30 cellular contexts compared by ENCODE assay signal in the genomic region with DNA sequence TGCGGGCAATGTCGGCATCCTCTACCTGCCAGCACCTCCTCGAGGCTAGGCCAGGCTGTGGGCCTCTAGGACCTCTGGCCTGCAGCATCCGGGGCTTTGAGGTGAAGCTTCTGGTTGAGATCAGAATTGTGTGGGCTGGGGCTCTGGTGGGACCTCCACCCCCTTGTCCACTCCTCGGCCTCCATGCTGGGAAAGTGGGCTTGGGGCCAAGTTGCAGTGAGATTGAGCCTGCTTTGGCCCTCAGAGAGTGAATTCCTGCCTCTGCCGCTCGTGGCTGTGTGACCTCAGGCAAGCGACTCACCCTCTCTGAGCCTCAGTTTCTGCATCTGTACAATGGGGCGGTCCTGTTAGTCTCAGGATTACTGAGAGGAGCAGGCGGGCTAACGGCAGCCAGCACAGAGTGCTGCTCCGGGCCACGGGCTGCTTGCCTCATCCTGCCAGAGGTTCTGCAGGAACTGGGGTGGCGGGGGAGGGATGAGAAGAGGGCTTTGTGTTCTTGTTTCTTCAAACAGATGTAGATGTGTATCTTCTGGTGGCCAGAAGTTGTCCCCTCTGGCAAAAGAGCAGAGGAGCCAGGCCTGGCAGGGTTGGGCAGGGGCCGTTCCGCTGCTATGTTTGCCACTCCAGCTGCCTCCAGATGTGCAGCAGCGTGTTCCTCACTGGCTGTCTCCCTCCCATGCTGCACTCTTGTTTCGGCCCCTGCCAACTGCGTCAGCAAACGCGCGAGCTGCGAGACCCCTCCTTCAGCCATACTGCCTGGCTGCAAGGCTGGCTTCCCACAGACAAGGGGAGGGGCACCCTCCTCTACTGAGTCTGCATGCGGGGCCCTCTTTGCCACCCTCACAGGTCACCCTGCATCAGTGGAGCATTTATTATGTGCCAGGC. TPM values are rescaled to one million over a fixed set of nuclear protein-coding genes. Genes with fewer than 3 reads are reported as not detected.
DNase-seq lines count a peak whose midpoint lies in the region; ATAC-seq, FAIRE-seq and TF ChIP-seq lines count a peak whose summit lies in the region.
"Had no signal": no experiment of that assay in that cellular context is flagged by ENCODE, and none has a peak within 500 bp of the region (broad histone marks: within the 10 kb centered on the region; RNA-seq: fewer than 3 reads in every experiment).

No MANE protein-coding gene starts in this region.

- TF ChIP-seq RAD21 in H1 (IDR thresholded peaks at IDR 0.05 in 1 of 2, conservative IDR thresholded peaks at IDR 0.05 in 1 of 2; ENCODE audit: low read depth in 2 of 2, low read length in 2 of 2): no peak

- peaks cover under 1 to 5% (median 3%) of the 10 kb centered on the region in 4 experiments; a peak in 5 of 7 replicates for H3K4me1 ChIP-seq in H1 (replicated peaks in 1 of 4; ENCODE audit: control insufficient read depth in 3 of 4, insufficient read depth in 4 of 4, low read length in 3 of 4)
- H3K4me1 ChIP-seq in kidney (ENCODE audit: control insufficient read depth in 1 of 2, insufficient read depth in 1 of 2, low read depth in 1 of 2, low read length in 2 of 2): no peaks in the 10 kb centered on the region
- peaks cover 49% of the 10 kb centered on the region for H3K4me1 ChIP-seq in vagina
- H3K4me1 ChIP-seq: gastrocnemius medialis, prostate gland, stomach, transverse colon had no signal

- no peak overlapping the region for H3K14ac ChIP-seq in H1 (ENCODE audit: insufficient read length)

- no peak overlapping the region for H3K23ac ChIP-seq in H1 (ENCODE audit: insufficient read length)

- no peak overlapping the region for H2BK20ac ChIP-seq in H1 (ENCODE audit: low read length)

- H3K36me3 ChIP-seq in H1 (ENCODE audit: control insufficient read depth in 2 of 4, insufficient read depth in 4 of 4, low read length in 3 of 4): no peaks in the 10 kb centered on the region
- H3K36me3 ChIP-seq in kidney (ENCODE audit: control insufficient read depth in 1 of 2, insufficient read depth in 2 of 2, low read length in 2 of 2): no peaks in the 10 kb centered on the region
- H3K36me3 ChIP-seq in vagina: no peaks in the 10 kb centered on the region
- H3K36me3 ChIP-seq: gastrocnemius medialis, prostate gland, stomach, transverse colon, WERI-Rb-1 had no signal

- H3K27ac Mint-ChIP-seq in stimulated activated naive CD8-positive, alpha-beta T cell treated with anti-CD3 and anti-CD28 coated beads, Interleukin-15, amount 100 ng/mL, for 72 hours: peak overlapping the region in 1 of 2 donors; percentile 59
- no peak overlapping the region for H3K27ac Mint-ChIP-seq in activated CD8-positive, alpha-beta memory T cell treated with anti-CD3 and anti-CD28 coated beads, Interleukin-2, amount 10 ng/mL, durations not matched to agents 7 days and 5 days
- H3K27ac Mint-ChIP-seq: activated CD4-positive, alpha-beta T cell treated with anti-CD3 and anti-CD28 coated beads, Interleukin-2, amount 10 ng/mL, durations not matched to agents 24 days and 14 days; activated naive CD4-positive, alpha-beta T cell treated with anti-CD3 and anti-CD28 coated beads for 36 hours; activated T-helper 1 cell treated with anti-CD3 and anti-CD28 coated beads, Interleukin-12 subunit alpha, Interleukin-12 subunit beta, Interleukin-2, Interleukin-4 antibody, amounts not matched to agents 30 ng/mL and 10 ng/mL and 1 ng/mL, durations not matched to agents 14 hours and 24 hours and 36 hours; B cell; CD8-positive, alpha-beta T cell; effector memory CD8-positive, alpha-beta T cell had no signal

- peak; percentile 2 for ATAC-seq in stimulated activated naive CD8-positive, alpha-beta T cell treated with anti-CD3 and anti-CD28 coated beads, Interleukin-15, amount 100 ng/mL, for 72 hours
- no peak for ATAC-seq in stimulated activated naive CD8-positive, alpha-beta T cell treated with anti-CD3 and anti-CD28 coated beads, Interleukin-15, Interleukin-2, amounts not matched to agents 100 U/mL and 50 U/mL, for 24 hours
- no peak for ATAC-seq in activated CD8-positive, alpha-beta memory T cell treated with anti-CD3 and anti-CD28 coated beads, Interleukin-2, amount 10 ng/mL, durations not matched to agents 7 days and 5 days
- ATAC-seq: CD8-positive, alpha-beta T cell; effector memory CD8-positive, alpha-beta T cell; gastrocnemius medialis had no signal

- H4K8ac ChIP-seq in H1 (ENCODE audit: extremely low read depth, insufficient read depth, low read length): no peak overlapping the region

- DNase-seq in stimulated activated naive CD8-positive, alpha-beta T cell treated with anti-CD3 and anti-CD28 coated beads, Interleukin-15, amount 100 ng/mL, for 72 hours: no peak
- no peak for DNase-seq in stimulated activated naive CD8-positive, alpha-beta T cell treated with anti-CD3 and anti-CD28 coated beads, Interleukin-15, Interleukin-2, amounts not matched to agents 100 U/mL and 50 U/mL, for 24 hours
- DNase-seq in H1 (ENCODE audit: low read depth in 1 of 2, low spot score in 2 of 2) (no peak), kidney (peak; percentile 60), vagina (ENCODE audit: extremely low spot score in 2 of 2) (no peak), NCI-H1930 (lab: John Stamatoyannopoulos, UW) (no peak), LoVo (ENCODE audit: low spot score) (no peak)
- DNase-seq in activated CD8-positive, alpha-beta memory T cell treated with anti-CD3 and anti-CD28 coated beads, Interleukin-2, amount 10 ng/mL, durations not matched to agents 7 days and 5 days: no peak
- DNase-seq: activated CD4-positive, alpha-beta T cell treated with anti-CD3 and anti-CD28 coated beads, Interleukin-2, amount 10 ng/mL, durations not matched to agents 24 days and 14 days; activated naive CD4-positive, alpha-beta T cell treated with anti-CD3 and anti-CD28 coated beads for 36 hours; amniotic stem cell; CD8-positive, alpha-beta T cell; cortex of kidney; effector memory CD8-positive, alpha-beta T cell; gastrocnemius medialis; hippocampal formation; naive B cell; NCI-H1105; NCI-H2029 treated with DMSO at 0.1 percent for 48 hours; nucleus accumbens; stomach; T-helper 9 cell; transverse colon; WERI-Rb-1 had no signal

- H3K27me3 ChIP-seq in H1 (replicated peaks in 1 of 4; ENCODE audit: control insufficient read depth in 3 of 4, extremely low read depth in 1 of 4, insufficient read depth in 3 of 4, low read length in 3 of 4) (no peaks in the 10 kb centered on the region), vagina (no peaks in the 10 kb centered on the region)
- H3K27me3 ChIP-seq: gastrocnemius medialis, stomach, transverse colon had no signal

- no peak overlapping the region for H3K4me3 ChIP-seq in H1 (ENCODE audit: extremely low read depth in 1 of 4, insufficient read depth in 2 of 4, low read depth in 3 of 4, low read length in 4 of 4)
- no peak overlapping the region for H3K4me3 ChIP-seq in kidney (ENCODE audit: low read length in 2 of 2)
- no peak overlapping the region for H3K4me3 ChIP-seq in vagina
- H3K4me3 ChIP-seq: gastrocnemius medialis, prostate gland, stomach, transverse colon had no signal

- FAIRE-seq in H1 (lab: Jason Lieb, UNC) (no peak), kidney (lab: Jason Lieb, UNC) (no peak)
- FAIRE-seq: bronchial epithelial cell, GM12891 had no signal

- no peak overlapping the region for H2BK5ac ChIP-seq in H1 (ENCODE audit: low read depth, low read length)

- no peaks in the 10 kb centered on the region for H3K9me3 ChIP-seq in H1 (ENCODE audit: insufficient read depth in 2 of 2, low read depth in 1 of 2, low read length in 1 of 2)
- H3K9me3 ChIP-seq in kidney (ENCODE audit: control insufficient read depth in 1 of 2, low read length in 2 of 2): no peaks in the 10 kb centered on the region
- H3K9me3 ChIP-seq in vagina: no peaks in the 10 kb centered on the region
- H3K9me3 ChIP-seq: gastrocnemius medialis, prostate gland, stomach, transverse colon had no signal

- no peak overlapping the region for H2AK5ac ChIP-seq in H1 (ENCODE audit: low read depth, low read length)

- H3K9ac ChIP-seq in H1 (replicated peaks in 1 of 4; ENCODE audit: extremely low read depth in 1 of 4, low read depth in 3 of 4, low read length in 3 of 4): no peak overlapping the region
- no peak overlapping the region for H3K9ac ChIP-seq in kidney (ENCODE audit: low read length in 2 of 2)

- no peaks in the 10 kb centered on the region for H3K36me3 Mint-ChIP-seq in activated CD8-positive, alpha-beta memory T cell treated with anti-CD3 and anti-CD28 coated beads, Interleukin-2, amount 10 ng/mL, durations not matched to agents 7 days and 5 days
- H3K36me3 Mint-ChIP-seq: CD8-positive, alpha-beta T cell; immature natural killer cell; naive B cell had no signal

- CTCF ChIA-PET in H1 (lab: Charles Lee; ENCODE audit: partially characterized antibody): interaction anchor here (0.7 to 1.7 kb wide), 7 partner anchors 10 to 217 kb away, joined by 3 to 9 read pairs (median 3); no protein-coding TSS in a partner anchor
- CTCF ChIA-PET in activated CD8-positive, alpha-beta memory T cell treated with anti-CD3 and anti-CD28 coated beads, Interleukin-2, amount 10 ng/mL, durations not matched to agents 7 days and 5 days (lab: Charles Lee): no interaction called here

- TF ChIP-seq EP300 in H1 (IDR thresholded peaks at IDR 0.05; ENCODE audit: borderline replicate concordance in 1 of 2, low read depth in 2 of 2, low read length in 2 of 2): no peak

- no peaks in the 10 kb centered on the region for H3K9me3 Mint-ChIP-seq in stimulated activated naive CD8-positive, alpha-beta T cell treated with anti-CD3 and anti-CD28 coated beads, Interleukin-15, amount 100 ng/mL, for 72 hours
- H3K9me3 Mint-ChIP-seq in activated CD8-positive, alpha-beta memory T cell treated with anti-CD3 and anti-CD28 coated beads, Interleukin-2, amount 10 ng/mL, durations not matched to agents 7 days and 5 days (ENCODE audit: low read depth): no peaks in the 10 kb centered on the region
- H3K9me3 Mint-ChIP-seq: activated CD4-positive, alpha-beta T cell treated with anti-CD3 and anti-CD28 coated beads, Interleukin-2, amount 10 ng/mL, durations not matched to agents 24 days and 14 days; activated naive CD4-positive, alpha-beta T cell treated with anti-CD3 and anti-CD28 coated beads for 36 hours; activated T-helper 1 cell treated with anti-CD3 and anti-CD28 coated beads, Interleukin-12 subunit alpha, Interleukin-12 subunit beta, Interleukin-2, Interleukin-4 antibody, amounts not matched to agents 30 ng/mL and 10 ng/mL and 1 ng/mL, durations not matched to agents 14 hours and 24 hours and 36 hours; CD8-positive, alpha-beta T cell; effector memory CD8-positive, alpha-beta T cell; immature natural killer cell; naive B cell had no signal

- H3K79me1 ChIP-seq in H1 (ENCODE audit: low read depth, low read length): no peaks in the 10 kb centered on the region; the same call in 1 of the 2 replicates

- H3K18ac ChIP-seq in H1 (ENCODE audit: extremely low read depth, low read length): no peak overlapping the region; the same call in 1 of the 2 replicates

- no peak overlapping the region for H3K56ac ChIP-seq in H1 (replicated peaks; ENCODE audit: insufficient read length, low read depth, low read length)

- intact Hi-C loops in kidney (cut with DNase I): no loop called here
- intact Hi-C loops in vagina (cut with DNase I): no loop called here

- no peak overlapping the region for H3K27ac ChIP-seq in H1 (ENCODE audit: low read depth, low read length)
- H3K27ac ChIP-seq in kidney (ENCODE audit: low read depth in 2 of 2, low read length in 2 of 2): no peak overlapping the region
- H3K27ac ChIP-seq in vagina: peak overlapping the region; percentile 68
- H3K27ac ChIP-seq: prostate gland, stomach, transverse colon, WERI-Rb-1 had no signal

- TF ChIP-seq POLR2A in H1 (IDR thresholded peaks at IDR 0.05; ENCODE audit: control extremely low read depth in 1 of 2, low read depth in 2 of 2, low read length in 2 of 2) (no peak), vagina (IDR thresholded peaks at IDR 0.05) (no peak)

- H2BK12ac ChIP-seq in H1 (ENCODE audit: low read depth, low read length): no peak overlapping the region; the same call in 1 of the 2 replicates

- no peaks in the 10 kb centered on the region for H3K79me2 ChIP-seq in H1 (ENCODE audit: control insufficient read depth in 1 of 2, insufficient read depth in 2 of 2, low read length in 2 of 2)

- WGBS in H1 (ENCODE audit: extremely low coverage in 1 of 2, insufficient coverage in 1 of 2, insufficient read length in 1 of 2, insufficient replicate concordance in 2 of 2, low coverage in 1 of 2, low lambda C conversion rate in 2 of 2, missing lambda C conversion rate in 1 of 2), 2 experiments: 87% methylated on average over 23 of the region's 24 CpGs; no CpG with 5 or more reads in 1 of the 2 experiments

- H4K20me1 ChIP-seq in H1 (replicated peaks in 1 of 2; ENCODE audit: control insufficient read depth in 1 of 2, insufficient read depth in 2 of 2, low read length in 2 of 2): no peaks in the 10 kb centered on the region

- no peaks in the 10 kb centered on the region for H3K27me3 Mint-ChIP-seq in stimulated activated naive CD8-positive, alpha-beta T cell treated with anti-CD3 and anti-CD28 coated beads, Interleukin-15, amount 100 ng/mL, for 72 hours
- H3K27me3 Mint-ChIP-seq in activated CD8-positive, alpha-beta memory T cell treated with anti-CD3 and anti-CD28 coated beads, Interleukin-2, amount 10 ng/mL, durations not matched to agents 7 days and 5 days: no peaks in the 10 kb centered on the region
- H3K27me3 Mint-ChIP-seq: activated CD4-positive, alpha-beta T cell treated with anti-CD3 and anti-CD28 coated beads, Interleukin-2, amount 10 ng/mL, durations not matched to agents 24 days and 14 days; B cell; naive B cell had no signal

- H2AFZ ChIP-seq in H1 (ENCODE audit: low read length): no peak overlapping the region

- H4K91ac ChIP-seq in H1 (replicated peaks; ENCODE audit: insufficient read length, low read length): peak overlapping the region; percentile 32

- no peak overlapping the region for H2BK120ac ChIP-seq in H1 (replicated peaks; ENCODE audit: low read depth, low read length)

- TF ChIP-seq CTCF in H1 (IDR thresholded peaks at IDR 0.05; ENCODE audit: control extremely low read depth in 1 of 3, insufficient read depth in 1 of 3, low read depth in 1 of 3, low read length in 3 of 3) (no peak), kidney (IDR thresholded peaks at IDR 0.05; ENCODE audit: borderline replicate concordance, extremely low read depth, insufficient read depth) (no peak), vagina (IDR thresholded peaks at IDR 0.05) (no peak)

- POLR2A ChIA-PET in H1 (lab: Charles Lee; ENCODE audit: partially characterized antibody): interaction anchor here (1.1 kb wide), 1 partner anchor 28 kb away, joined by 3 read pairs; no protein-coding TSS in a partner anchor

- no peak overlapping the region for H3K4ac ChIP-seq in H1 (replicated peaks; ENCODE audit: insufficient read length, low read depth, low read length)

- H3K23me2 ChIP-seq in H1 (ENCODE audit: low read depth, low read length): no peaks in the 10 kb centered on the region

- no peak overlapping the region for H3K4me2 ChIP-seq in H1 (ENCODE audit: insufficient read depth in 1 of 2, low read depth in 2 of 2, low read length in 2 of 2)

- H3K4me3 Mint-ChIP-seq in stimulated activated naive CD8-positive, alpha-beta T cell treated with anti-CD3 and anti-CD28 coated beads, Interleukin-15, amount 100 ng/mL, for 72 hours: no peak overlapping the region
- no peak overlapping the region for H3K4me3 Mint-ChIP-seq in activated CD8-positive, alpha-beta memory T cell treated with anti-CD3 and anti-CD28 coated beads, Interleukin-2, amount 10 ng/mL, durations not matched to agents 7 days and 5 days
- H3K4me3 Mint-ChIP-seq: activated CD4-positive, alpha-beta T cell treated with anti-CD3 and anti-CD28 coated beads, Interleukin-2, amount 10 ng/mL, durations not matched to agents 24 days and 14 days; activated naive CD4-positive, alpha-beta T cell treated with anti-CD3 and anti-CD28 coated beads for 36 hours; activated T-helper 1 cell treated with anti-CD3 and anti-CD28 coated beads, Interleukin-12 subunit alpha, Interleukin-12 subunit beta, Interleukin-2, Interleukin-4 antibody, amounts not matched to agents 30 ng/mL and 10 ng/mL and 1 ng/mL, durations not matched to agents 14 hours and 24 hours and 36 hours; B cell; CD8-positive, alpha-beta T cell; effector memory CD8-positive, alpha-beta T cell; immature natural killer cell; naive B cell had no signal

- H3K4me1 Mint-ChIP-seq in stimulated activated naive CD8-positive, alpha-beta T cell treated with anti-CD3 and anti-CD28 coated beads, Interleukin-15, amount 100 ng/mL, for 72 hours: peaks cover 35% of the 10 kb centered on the region
- H3K4me1 Mint-ChIP-seq in activated CD8-positive, alpha-beta memory T cell treated with anti-CD3 and anti-CD28 coated beads, Interleukin-2, amount 10 ng/mL, durations not matched to agents 7 days and 5 days: peaks cover 3% of the 10 kb centered on the region
- H3K4me1 Mint-ChIP-seq: activated CD4-positive, alpha-beta T cell treated with anti-CD3 and anti-CD28 coated beads, Interleukin-2, amount 10 ng/mL, durations not matched to agents 24 days and 14 days; B cell had no signal

- H2BK15ac ChIP-seq in H1 (ENCODE audit: low read length): no peak overlapping the region

- H4K5ac ChIP-seq in H1 (ENCODE audit: insufficient read length, low read depth, low read length): no peak overlapping the region

RNA-seq across cellular contexts. Expression of a gene that starts 33.7 kb away (rescaled TPM):
- 15.5 and 17.4 TPM in 2 replicates for total RNA-seq in H1 (2021; fragmentation: NEBNext Ultra II Directional; extraction: Animal tissue kit (Norgen Biotek cat#: 25700))
- polyA plus RNA-seq in H1 (2011; rRNA removed) (24.2 and 26.5 TPM in 2 replicates), kidney (ENCODE audit: insufficient read depth, low read depth, low replicate concordance) (3.2 TPM)
- 18.1 TPM for polyA plus RNA-seq in H1 (2011; cell fraction: cytosol; rRNA removed)
- 23.2 TPM for polyA plus RNA-seq in H1 (2011; cell fraction: nucleus; rRNA removed)
- 7.5 to 15.3 TPM (median 12.9 TPM) in 4 replicates for polyA plus RNA-seq in H1 (2012, experiment 1 of 2)
- 12.0 TPM for polyA plus RNA-seq in H1 (2012, experiment 2 of 2)
- 42.7 TPM for polyA plus RNA-seq in H1 (2013, experiment 1 of 2)
- 31.4 TPM for polyA plus RNA-seq in H1 (2013, experiment 2 of 2)
- polyA minus RNA-seq in H1 (2011; rRNA and poly(A)+ RNA removed): 9.5 and 12.2 TPM in 2 replicates
- 17.5 TPM for polyA minus RNA-seq in H1 (2011; cell fraction: cytosol; rRNA and poly(A)+ RNA removed)
- polyA minus RNA-seq in H1 (2011; cell fraction: nucleus; rRNA and poly(A)+ RNA removed): 6.6 TPM
- total RNA-seq in kidney (43.4 TPM), vagina (94.3 TPM)
- total RNA-seq in activated CD8-positive, alpha-beta memory T cell treated with anti-CD3 and anti-CD28 coated beads, Interleukin-2, amount 10 ng/mL, durations not matched to agents 7 days and 5 days: under 1 TPM in 1 of 2 experiments, not detected in 1; 0.35 TPM
- total RNA-seq: activated CD4-positive, alpha-beta T cell treated with anti-CD3 and anti-CD28 coated beads, Interleukin-2, amount 10 ng/mL, durations not matched to agents 24 days and 14 days; activated naive CD4-positive, alpha-beta T cell treated with anti-CD3 and anti-CD28 coated beads for 36 hours; activated T-helper 1 cell treated with anti-CD3 and anti-CD28 coated beads, Interleukin-12 subunit alpha, Interleukin-12 subunit beta, Interleukin-2, Interleukin-4 antibody, amounts not matched to agents 30 ng/mL and 10 ng/mL and 1 ng/mL, durations not matched to agents 14 hours and 24 hours and 36 hours had no signal

Comparison
In these comparisons a context has a peak if more than half of its experiments do, and no peak if none do; other contexts are left out.
1. RNA of a gene that starts 33.7 kb away (total RNA-seq): 94.3 TPM in vagina (single experiment), 43.4 TPM in kidney (single experiment) and 15.5 to 17.4 TPM in H1; 0.35 TPM in activated CD8-positive, alpha-beta memory T cell treated with anti-CD3 and anti-CD28 coated beads, Interleukin-2, amount 10 ng/mL, durations not matched to agents 7 days and 5 days; every median in the first group is over 10 times any median in the second.